In genomic region chr9:100472268-100472667, GRCh38 we compare ENCODE assay signal across 8 cellular contexts. TPM values are rescaled to one million over a fixed set of nuclear protein-coding genes. Genes with fewer than 3 reads are reported as not detected.
DNase-seq lines count a peak whose midpoint lies in the region; ATAC-seq and TF ChIP-seq lines count a peak whose summit lies in the region.

No MANE protein-coding gene starts in this region.

- H3K36me3 Mint-ChIP-seq in activated T-helper 1 cell treated with anti-CD3 and anti-CD28 coated beads, Interleukin-12 subunit alpha, Interleukin-12 subunit beta, Interleukin-2, Interleukin-4 antibody, amounts not matched to agents 30 ng/mL and 10 ng/mL and 1 ng/mL, durations not matched to agents 14 hours and 24 hours and 36 hours (ENCODE audit: low read depth), result no peaks in the 10 kb centered on the region

- POLR2A ChIA-PET in A673 (lab: Charles Lee; ENCODE audit: low non-redundant PET), result no interaction called here

- H3K4me1 Mint-ChIP-seq in activated T-helper 1 cell treated with anti-CD3 and anti-CD28 coated beads, Interleukin-12 subunit alpha, Interleukin-12 subunit beta, Interleukin-2, Interleukin-4 antibody, amounts not matched to agents 30 ng/mL and 10 ng/mL and 1 ng/mL, durations not matched to agents 14 hours and 24 hours and 36 hours (ENCODE audit: low read depth), result peaks cover 7% of the 10 kb centered on the region

- no peaks in the 10 kb centered on the region for H3K36me3 ChIP-seq in A673 (ENCODE audit: insufficient read depth, low read length, poor library complexity, severe bottlenecking)
- no peaks in the 10 kb centered on the region for H3K36me3 ChIP-seq in H7 (replicated peaks; ENCODE audit: control insufficient read depth, insufficient read depth, low read length)

- CTCF ChIA-PET in A673 (lab: Charles Lee), result no interaction called here

- peak overlapping the region; percentile 71 for H3K4me3 Mint-ChIP-seq in activated T-helper 1 cell treated with anti-CD3 and anti-CD28 coated beads, Interleukin-12 subunit alpha, Interleukin-12 subunit beta, Interleukin-2, Interleukin-4 antibody, amounts not matched to agents 30 ng/mL and 10 ng/mL and 1 ng/mL, durations not matched to agents 14 hours and 24 hours and 36 hours

- no peaks in the 10 kb centered on the region for H3K9me3 ChIP-seq in A673 (ENCODE audit: low read depth, low read length, poor library complexity, severe bottlenecking)

- no peak overlapping the region for H3K27ac Mint-ChIP-seq in activated T-helper 1 cell treated with anti-CD3 and anti-CD28 coated beads, Interleukin-12 subunit alpha, Interleukin-12 subunit beta, Interleukin-2, Interleukin-4 antibody, amounts not matched to agents 30 ng/mL and 10 ng/mL and 1 ng/mL, durations not matched to agents 14 hours and 24 hours and 36 hours

- no TSS peak for BruUV-seq in A673 (replicated peaks; lab: Mats Ljungman, UMichigan)

- H3K4me3 ChIP-seq in A673 (ENCODE audit: low read depth, low read length, poor library complexity, severe bottlenecking) (peak overlapping the region; percentile 95), H7 (ENCODE audit: insufficient read depth, low read depth, low read length) (peak overlapping the region; percentile 34)

- H3K27me3 Mint-ChIP-seq in activated T-helper 1 cell treated with anti-CD3 and anti-CD28 coated beads, Interleukin-12 subunit alpha, Interleukin-12 subunit beta, Interleukin-2, Interleukin-4 antibody, amounts not matched to agents 30 ng/mL and 10 ng/mL and 1 ng/mL, durations not matched to agents 14 hours and 24 hours and 36 hours (ENCODE audit: insufficient read depth), result peaks cover 52% of the 10 kb centered on the region

- intact Hi-C loops in A673 (cut with micrococcal nuclease; ENCODE audit: unreplicated experiment), result no loop called here
- intact Hi-C loops in activated T-helper 1 cell treated with anti-CD3 and anti-CD28 coated beads, Interleukin-12 subunit alpha, Interleukin-12 subunit beta, Interleukin-2, Interleukin-4 antibody, amounts not matched to agents 30 ng/mL and 10 ng/mL and 1 ng/mL, durations not matched to agents 14 hours and 24 hours and 36 hours (cut with micrococcal nuclease), result loop anchor here (5.0 kb wide), 1 partner anchor 120 kb away; the partner anchor contains the start of gene TEX10

- H3K27ac ChIP-seq in A673 (ENCODE audit: low read depth, low read length, poor library complexity, severe bottlenecking) (peak overlapping the region; percentile 11), layer of hippocampus (ENCODE audit: low read depth, low read length) (peak overlapping the region; percentile 9)

- H3K4me1 ChIP-seq in A673 (ENCODE audit: insufficient read depth, low read length, poor library complexity, severe bottlenecking), result peaks cover 18% of the 10 kb centered on the region

- H3K27me3 ChIP-seq in A673 (replicated peaks; ENCODE audit: insufficient read depth, low read depth, low read length, poor library complexity), result no peaks in the 10 kb centered on the region
- H3K27me3 ChIP-seq in H7 (ENCODE audit: control insufficient read depth, insufficient read depth, low read length), result no peaks in the 10 kb centered on the region; the same call in 1 of the 2 replicates
- no peaks in the 10 kb centered on the region for H3K27me3 ChIP-seq in layer of hippocampus (ENCODE audit: control insufficient read depth, insufficient read depth, low read length)

- H3K9me3 Mint-ChIP-seq in activated T-helper 1 cell treated with anti-CD3 and anti-CD28 coated beads, Interleukin-12 subunit alpha, Interleukin-12 subunit beta, Interleukin-2, Interleukin-4 antibody, amounts not matched to agents 30 ng/mL and 10 ng/mL and 1 ng/mL, durations not matched to agents 14 hours and 24 hours and 36 hours, result no peaks in the 10 kb centered on the region

- TF ChIP-seq CTCF in A673 (conservative IDR thresholded peaks at IDR 0.05; ENCODE audit: low read depth, low read length), result no peak

- ATAC-seq in GM21447 (IDR thresholded peaks at IDR 0.05; ENCODE audit: unreplicated experiment) (no peak), GM18868 (IDR thresholded peaks at IDR 0.05; ENCODE audit: unreplicated experiment) (no peak), GM18519 (IDR thresholded peaks at IDR 0.05; ENCODE audit: low FRiP score, unreplicated experiment) (no peak)

- DNase-seq in A673 (ENCODE audit: low spot score), result no peak
- DNase-seq in H7, result no peak
- no peak for DNase-seq in activated T-helper 1 cell treated with anti-CD3 and anti-CD28 coated beads, Interleukin-12 subunit alpha, Interleukin-12 subunit beta, Interleukin-2, Interleukin-4 antibody, amounts not matched to agents 30 ng/mL and 10 ng/mL and 1 ng/mL, durations not matched to agents 14 hours and 24 hours and 36 hours (ENCODE audit: low spot score)
- DNase-seq in activated CD4-positive, CD25-positive, alpha-beta regulatory T cell (lab: John Stamatoyannopoulos, UW), result no peak

RNA-seq across cellular contexts. Expression of gene TMEFF1, which starts 0.7 kb away (rescaled TPM):
- 19.1 and 25.2 TPM in 2 replicates for total RNA-seq in A673 (2021)
- total RNA-seq in H7 (2014; rRNA removed; shearing (Covaris generic)), result 30.6 and 36.9 TPM in 2 replicates
- 0.13 and 0.42 TPM in 2 replicates for total RNA-seq in activated T-helper 1 cell treated with anti-CD3 and anti-CD28 coated beads, Interleukin-12 subunit alpha, Interleukin-12 subunit beta, Interleukin-2, Interleukin-4 antibody, amounts not matched to agents 30 ng/mL and 10 ng/mL and 1 ng/mL, durations not matched to agents 14 hours and 24 hours and 36 hours

RNA-seq across cellular contexts. Expression of gene MSANTD3, which starts 45.3 kb away (rescaled TPM):
- 44.7 and 52.9 TPM in 2 replicates for total RNA-seq in A673 (2021)
- 36.9 and 44.5 TPM in 2 replicates for total RNA-seq in H7 (2014; rRNA removed; shearing (Covaris generic))
- 11.1 and 11.3 TPM in 2 replicates for total RNA-seq in activated T-helper 1 cell treated with anti-CD3 and anti-CD28 coated beads, Interleukin-12 subunit alpha, Interleukin-12 subunit beta, Interleukin-2, Interleukin-4 antibody, amounts not matched to agents 30 ng/mL and 10 ng/mL and 1 ng/mL, durations not matched to agents 14 hours and 24 hours and 36 hours

Comparison
In these comparisons a context has a peak if more than half of its experiments do, and no peak if none do; other contexts are left out.
1. RNA of gene TMEFF1, which starts 0.7 kb away (total RNA-seq): 30.6 to 36.9 TPM in H7 and 19.1 to 25.2 TPM in A673; 0.13 to 0.42 TPM in activated T-helper 1 cell treated with anti-CD3 and anti-CD28 coated beads, Interleukin-12 subunit alpha, Interleukin-12 subunit beta, Interleukin-2, Interleukin-4 antibody, amounts not matched to agents 30 ng/mL and 10 ng/mL and 1 ng/mL, durations not matched to agents 14 hours and 24 hours and 36 hours; every median in the first group is over 10 times any median in the second.